In genomic region chr17:40086150-40087044, GRCh38 we compare ENCODE assay signal across 8 cellular contexts. TPM values are rescaled to one million over a fixed set of nuclear protein-coding genes. Genes with fewer than 3 reads are reported as not detected.
DNase-seq lines count a peak whose midpoint lies in the region; ATAC-seq, FAIRE-seq and TF ChIP-seq lines count a peak whose summit lies in the region.

No MANE protein-coding gene starts in this region.

- TF ChIP-seq RAD21 in GM12878 (IDR thresholded peaks at IDR 0.05; ENCODE audit: insufficient read depth, low read depth, low read length) = peak; percentile 78

- no peak overlapping the region for H3K9ac ChIP-seq in GM12878 (ENCODE audit: control insufficient read depth, insufficient read depth, low read length)

- H3K4me1 ChIP-seq in RWPE2 (ENCODE audit: insufficient read depth, poor library complexity, severe bottlenecking) (no peaks in the 10 kb centered on the region), GM12878 (ENCODE audit: control insufficient read depth, insufficient read depth, low read length) (no peaks in the 10 kb centered on the region)

- SMC1A ChIA-PET in GM12878 (lab: Charles Lee; ENCODE audit: uncharacterized antibody, unreplicated experiment) = interaction anchor here (0.7 to 1.6 kb wide), 13 partner anchors 12 to 214 kb away, joined by 3 to 17 read pairs (median 4); partner anchors contain the start of gene MED24

- POLR2A ChIA-PET in GM12878 (lab: Charles Lee) = interaction anchor here (0.5 to 1.1 kb wide), 3 partner anchors 12 to 1832 kb away, joined by 3 to 4 read pairs (median 3); no protein-coding TSS in a partner anchor

- no peaks in the 10 kb centered on the region for H3K79me2 ChIP-seq in GM12878 (ENCODE audit: control insufficient read depth, insufficient read depth, low read length)

- no TSS peak for BruUV-seq in GM12878 (replicated peaks; lab: Mats Ljungman, UMichigan)

- CTCF ChIA-PET in GM12878 (lab: Yijun Ruan, JAX) = interaction anchor here (0.6 to 4.6 kb wide), 42 partner anchors 8 to 252 kb away, joined by 3 to 75 read pairs (median 5); partner anchors contain the start of genes CSF3, MED24, NR1D1 and PSMD3

- ATAC-seq in RWPE2 (ENCODE audit: low read depth) (peak; percentile 51; the same call in 2 of the 3 replicates), GM12878 (peak; percentile 92), GM19467 (IDR thresholded peaks at IDR 0.05; ENCODE audit: unreplicated experiment) (no peak), GM18867 (IDR thresholded peaks at IDR 0.05; ENCODE audit: unreplicated experiment) (no peak)

- DNase-seq in AG09309 (ENCODE audit: low read depth) = no peak
- peak; percentile 76 for DNase-seq in GM19238 (ENCODE audit: insufficient read length, low spot score)
- DNase-seq in RWPE2 (ENCODE audit: low spot score) = no peak
- DNase-seq in GM12878 (ENCODE audit: low read depth, low spot score) = no peak
- peak; percentile 33 for DNase-seq in kidney tubule cell (ENCODE audit: low spot score)
- peak in 18 of 49 donors; percentile 6 to 64 (median 38) for DNase-seq in substantia nigra (lab: John Stamatoyannopoulos, UW)

- TF ChIP-seq CTCF in AG09309 (IDR thresholded peaks at IDR 0.05; ENCODE audit: control insufficient read depth, insufficient read depth, low read depth, low read length, missing control alignments) (peak; percentile 79), RWPE2 (IDR thresholded peaks at IDR 0.05; ENCODE audit: poor library complexity, severe bottlenecking) (peak; percentile 89), GM12878 (IDR thresholded peaks at IDR 0.05 in 2 of 3, conservative IDR thresholded peaks at IDR 0.05 in 1 of 3; ENCODE audit: control insufficient read depth in 2 of 3, extremely low read depth in 1 of 3, insufficient read depth in 1 of 3, low read depth in 3 of 3, low read length in 3 of 3) (peak; percentile 79 to 89 (median 80))

- 37% methylated on average over 17 of the region's 17 CpGs for WGBS in GM12878 (ENCODE audit: insufficient coverage, insufficient replicate concordance, low lambda C conversion rate, missing lambda C conversion rate)

- no peak for TF ChIP-seq EP300 in GM12878 (IDR thresholded peaks at IDR 0.05; ENCODE audit: borderline replicate concordance in 1 of 2, control insufficient read depth in 1 of 2, low read depth in 2 of 2, low read length in 2 of 2)

- no peak overlapping the region for H3K4me2 ChIP-seq in GM12878 (ENCODE audit: control insufficient read depth, insufficient read depth)

- H3K27me3 ChIP-seq in RWPE2 (ENCODE audit: insufficient read depth, poor library complexity, severe bottlenecking) = no peaks in the 10 kb centered on the region
- H3K27me3 ChIP-seq in GM12878 (replicated peaks in 1 of 2; ENCODE audit: control insufficient read depth in 2 of 2, insufficient read depth in 2 of 2, low read length in 1 of 2) = no peaks in the 10 kb centered on the region

- H3K4me3 ChIP-seq in AG09309 (ENCODE audit: control insufficient read depth, low read depth, low read length) (no peak overlapping the region), RWPE2 (ENCODE audit: severe bottlenecking) (no peak overlapping the region), GM12878 (no peak overlapping the region)

- RAD21 ChIA-PET in GM12878 (lab: Charles Lee; ENCODE audit: unreplicated experiment) = interaction anchor here (0.9 to 1.7 kb wide), 9 partner anchors 11 to 465 kb away, joined by 3 to 21 read pairs (median 5); partner anchors contain the start of gene THRA

- no peaks in the 10 kb centered on the region for H4K20me1 ChIP-seq in GM12878 (ENCODE audit: control insufficient read depth, insufficient read depth)

- H3K27ac ChIP-seq in RWPE2 (ENCODE audit: poor library complexity, severe bottlenecking) (no peak overlapping the region), GM12878 (ENCODE audit: control insufficient read depth, insufficient read depth) (no peak overlapping the region), substantia nigra (ENCODE audit: low read depth, low read length, poor library complexity, severe bottlenecking) (peak overlapping the region; percentile 31)

- H2AFZ ChIP-seq in GM12878 (ENCODE audit: control insufficient read depth, low read depth, low read length) = no peak overlapping the region

- intact Hi-C loops in GM12878 (cut with micrococcal nuclease; ENCODE audit: unreplicated experiment) = loop anchor here (1.0 kb wide), 1 partner anchor 73 kb away; no protein-coding TSS in a partner anchor

- H3K9me3 ChIP-seq in RWPE2 (ENCODE audit: severe bottlenecking) (no peaks in the 10 kb centered on the region), GM12878 (replicated peaks; ENCODE audit: control insufficient read depth, insufficient read depth, low read length) (no peaks in the 10 kb centered on the region)

- TF ChIP-seq POLR2A in GM12878 (IDR thresholded peaks at IDR 0.05; ENCODE audit: low read depth, low read length) = no peak

- FAIRE-seq in GM12878 (lab: Jason Lieb, UNC) = peak; percentile 59

- H3K36me3 ChIP-seq in RWPE2 (ENCODE audit: low read depth) (peaks cover 16% of the 10 kb centered on the region), GM12878 (ENCODE audit: control insufficient read depth in 2 of 2, insufficient read depth in 2 of 2, low read length in 1 of 2) (no peaks in the 10 kb centered on the region)

- in situ Hi-C loops in GM12878 (cut with MboI) = no loop called here

RNA-seq across cellular contexts. Expression of gene NR1D1, which starts 14.0 kb away (rescaled TPM):
- 5.0 TPM in 2 replicates for total RNA-seq in GM12878 (2013; cell fraction: nucleolus; rRNA removed)
- total RNA-seq in GM12878 (2014; rRNA removed) = 0.49 and 1.0 TPM in 2 replicates
- total RNA-seq in GM12878 (2014; rRNA removed; fragmentation: Illumina TruSeq; extraction: Trizol) = 0.31 and 0.37 TPM in 2 replicates
- 3.4 and 3.6 TPM in 2 replicates for total RNA-seq in GM12878 (2021)
- polyA plus RNA-seq in GM12878 (2011; ENCODE audit: low read depth) = 0.85 TPM
- 0.17 and 0.41 TPM in 2 replicates for polyA plus RNA-seq in GM12878 (2011; rRNA removed)
- polyA plus RNA-seq in GM12878 (2011; cell fraction: cytosol; rRNA removed) = 0.67 and 1.2 TPM in 2 replicates
- polyA plus RNA-seq in GM12878 (2011; cell fraction: nucleus; rRNA removed) = 5.1 and 5.9 TPM in 2 replicates
- 2.0 and 3.6 TPM in 2 replicates for polyA plus RNA-seq in GM12878 (2012)
- polyA plus RNA-seq in GM12878 (2014; fragmentation: Illumina TruSeq; extraction: Trizol) = 0.44 and 1.8 TPM in 2 replicates
- under 1 TPM; 0.10 to 0.33 TPM for polyA plus RNA-seq in GM12878 (2014; fragmentation: Nextera tagmentation; extraction: Ambion mirVana)
- 0.87 and 1.2 TPM in 2 replicates for polyA plus RNA-seq in GM12878 (2014; rRNA removed)
- 1 to 10 TPM; 1.8 to 2.6 TPM for polyA plus RNA-seq in GM12878 (2016; fragmentation: Nextera tagmentation; extraction: Ambion mirVana)
- polyA minus RNA-seq in GM12878 (2011; rRNA and poly(A)+ RNA removed) = 1.0 and 1.4 TPM in 2 replicates
- 2.1 TPM in 2 replicates for polyA minus RNA-seq in GM12878 (2011; cell fraction: cytosol; rRNA and poly(A)+ RNA removed)
- polyA minus RNA-seq in GM12878 (2011; cell fraction: nucleus; rRNA and poly(A)+ RNA removed) = 3.1 and 6.0 TPM in 2 replicates

RNA-seq across cellular contexts. Expression of gene THRA, which starts 23.6 kb away (rescaled TPM):
- 3.8 and 5.5 TPM in 2 replicates for total RNA-seq in GM12878 (2013; cell fraction: nucleolus; rRNA removed)
- 0.65 and 0.68 TPM in 2 replicates for total RNA-seq in GM12878 (2014; rRNA removed)
- 0.63 and 0.64 TPM in 2 replicates for total RNA-seq in GM12878 (2014; rRNA removed; fragmentation: Illumina TruSeq; extraction: Trizol)
- 1.5 and 2.0 TPM in 2 replicates for total RNA-seq in GM12878 (2021)
- polyA plus RNA-seq in GM12878 (2011; ENCODE audit: low read depth) = 1.2 TPM
- polyA plus RNA-seq in GM12878 (2011; rRNA removed) = 0.81 and 1.1 TPM in 2 replicates
- polyA plus RNA-seq in GM12878 (2011; cell fraction: cytosol; rRNA removed) = 1.5 TPM in 2 replicates
- 1.1 and 1.4 TPM in 2 replicates for polyA plus RNA-seq in GM12878 (2011; cell fraction: nucleus; rRNA removed)
- polyA plus RNA-seq in GM12878 (2012) = 1.9 and 2.2 TPM in 2 replicates
- 1.0 and 1.2 TPM in 2 replicates for polyA plus RNA-seq in GM12878 (2014; fragmentation: Illumina TruSeq; extraction: Trizol)
- polyA plus RNA-seq in GM12878 (2014; fragmentation: Nextera tagmentation; extraction: Ambion mirVana) = under 1 TPM; 0.03 to 0.07 TPM
- polyA plus RNA-seq in GM12878 (2014; rRNA removed) = 0.64 and 0.81 TPM in 2 replicates
- polyA plus RNA-seq in GM12878 (2016; fragmentation: Nextera tagmentation; extraction: Ambion mirVana) = under 1 TPM; 0.07 to 0.64 TPM
- 1.1 and 1.4 TPM in 2 replicates for polyA minus RNA-seq in GM12878 (2011; rRNA and poly(A)+ RNA removed)
- polyA minus RNA-seq in GM12878 (2011; cell fraction: cytosol; rRNA and poly(A)+ RNA removed) = 0.42 and 0.80 TPM in 2 replicates
- polyA minus RNA-seq in GM12878 (2011; cell fraction: nucleus; rRNA and poly(A)+ RNA removed) = 0.48 and 0.57 TPM in 2 replicates

RNA-seq across cellular contexts. Expression of gene MED24, which starts 32.2 kb away (rescaled TPM):
- total RNA-seq in GM12878 (2013; cell fraction: nucleolus; rRNA removed) = 191 and 225 TPM in 2 replicates
- total RNA-seq in GM12878 (2014; rRNA removed) (33.5 and 40.6 TPM in 2 replicates), GM12878 (2014; rRNA removed; fragmentation: Illumina TruSeq; extraction: Trizol) (32.8 and 35.3 TPM in 2 replicates), GM12878 (2021) (74.1 and 84.7 TPM in 2 replicates)
- polyA plus RNA-seq in GM12878 (2011; ENCODE audit: low read depth) = 47.6 TPM
- polyA plus RNA-seq in GM12878 (2011; rRNA removed) (31.1 and 74.8 TPM in 2 replicates), GM12878 (2014; fragmentation: Illumina TruSeq; extraction: Trizol) (77.0 and 85.1 TPM in 2 replicates), GM12878 (2014; fragmentation: Nextera tagmentation; extraction: Ambion mirVana) (10 to 100 TPM in 1 of 2 experiments, 1 to 10 TPM in 1; 5.4 to 10.3 TPM), GM12878 (2014; rRNA removed) (58.6 and 75.5 TPM in 2 replicates), GM12878 (2016; fragmentation: Nextera tagmentation; extraction: Ambion mirVana) (10 to 100 TPM; 89.9 to 97.4 TPM)
- polyA plus RNA-seq in GM12878 (2011; cell fraction: cytosol; rRNA removed) = 78.2 and 80.7 TPM in 2 replicates
- polyA plus RNA-seq in GM12878 (2011; cell fraction: nucleus; rRNA removed) = 270 and 289 TPM in 2 replicates
- polyA plus RNA-seq in GM12878 (2012) = 54.5 and 59.0 TPM in 2 replicates
- polyA minus RNA-seq in GM12878 (2011; rRNA and poly(A)+ RNA removed) = 93.6 and 96.4 TPM in 2 replicates
- polyA minus RNA-seq in GM12878 (2011; cell fraction: cytosol; rRNA and poly(A)+ RNA removed) = 54.1 and 61.4 TPM in 2 replicates
- polyA minus RNA-seq in GM12878 (2011; cell fraction: nucleus; rRNA and poly(A)+ RNA removed) = 104 and 143 TPM in 2 replicates

RNA-seq across cellular contexts. Expression of gene MSL1, which starts 35.4 kb away (rescaled TPM):
- 146 and 147 TPM in 2 replicates for total RNA-seq in GM12878 (2013; cell fraction: nucleolus; rRNA removed)
- total RNA-seq in GM12878 (2014; rRNA removed) (56.3 and 57.6 TPM in 2 replicates), GM12878 (2014; rRNA removed; fragmentation: Illumina TruSeq; extraction: Trizol) (56.4 and 56.5 TPM in 2 replicates), GM12878 (2021) (47.8 and 50.6 TPM in 2 replicates)
- polyA plus RNA-seq in GM12878 (2011; ENCODE audit: low read depth) = 38.1 TPM
- polyA plus RNA-seq in GM12878 (2011; rRNA removed) (80.9 and 101 TPM in 2 replicates), GM12878 (2014; fragmentation: Illumina TruSeq; extraction: Trizol) (95.2 and 110 TPM in 2 replicates), GM12878 (2014; fragmentation: Nextera tagmentation; extraction: Ambion mirVana) (10 to 100 TPM; 11.1 to 18.0 TPM), GM12878 (2014; rRNA removed) (52.0 and 53.1 TPM in 2 replicates), GM12878 (2016; fragmentation: Nextera tagmentation; extraction: Ambion mirVana) (1 to 10 TPM; 6.1 to 9.5 TPM)
- 34.6 and 35.7 TPM in 2 replicates for polyA plus RNA-seq in GM12878 (2011; cell fraction: cytosol; rRNA removed)
- polyA plus RNA-seq in GM12878 (2011; cell fraction: nucleus; rRNA removed) = 220 and 227 TPM in 2 replicates
- 45.9 and 51.6 TPM in 2 replicates for polyA plus RNA-seq in GM12878 (2012)
- polyA minus RNA-seq in GM12878 (2011; rRNA and poly(A)+ RNA removed) = 33.0 and 40.5 TPM in 2 replicates
- polyA minus RNA-seq in GM12878 (2011; cell fraction: cytosol; rRNA and poly(A)+ RNA removed) = 16.6 and 20.3 TPM in 2 replicates
- polyA minus RNA-seq in GM12878 (2011; cell fraction: nucleus; rRNA and poly(A)+ RNA removed) = 30.2 and 34.7 TPM in 2 replicates

RNA-seq across cellular contexts. Expression of gene CASC3, which starts 53.9 kb away (rescaled TPM):
- total RNA-seq in GM12878 (2013; cell fraction: nucleolus; rRNA removed) = 135 and 156 TPM in 2 replicates
- 31.8 and 37.6 TPM in 2 replicates for total RNA-seq in GM12878 (2014; rRNA removed)
- 31.9 and 33.7 TPM in 2 replicates for total RNA-seq in GM12878 (2014; rRNA removed; fragmentation: Illumina TruSeq; extraction: Trizol)
- total RNA-seq in GM12878 (2021) = 42.9 and 49.0 TPM in 2 replicates
- polyA plus RNA-seq in GM12878 (2011; ENCODE audit: low read depth) = 30.2 TPM
- polyA plus RNA-seq in GM12878 (2011; rRNA removed) = 40.3 and 60.0 TPM in 2 replicates
- 39.7 and 54.1 TPM in 2 replicates for polyA plus RNA-seq in GM12878 (2011; cell fraction: cytosol; rRNA removed)
- 126 and 159 TPM in 2 replicates for polyA plus RNA-seq in GM12878 (2011; cell fraction: nucleus; rRNA removed)
- polyA plus RNA-seq in GM12878 (2012) = 40.4 and 44.5 TPM in 2 replicates
- polyA plus RNA-seq in GM12878 (2014; fragmentation: Illumina TruSeq; extraction: Trizol) = 52.4 and 59.7 TPM in 2 replicates
- polyA plus RNA-seq in GM12878 (2014; fragmentation: Nextera tagmentation; extraction: Ambion mirVana) = 10 to 100 TPM; 12.7 to 16.4 TPM
- 30.2 and 34.3 TPM in 2 replicates for polyA plus RNA-seq in GM12878 (2014; rRNA removed)
- 10 to 100 TPM; 52.6 to 53.4 TPM for polyA plus RNA-seq in GM12878 (2016; fragmentation: Nextera tagmentation; extraction: Ambion mirVana)
- polyA minus RNA-seq in GM12878 (2011; rRNA and poly(A)+ RNA removed) = 40.6 and 41.8 TPM in 2 replicates
- polyA minus RNA-seq in GM12878 (2011; cell fraction: cytosol; rRNA and poly(A)+ RNA removed) = 9.0 and 22.5 TPM in 2 replicates
- polyA minus RNA-seq in GM12878 (2011; cell fraction: nucleus; rRNA and poly(A)+ RNA removed) = 33.4 and 39.4 TPM in 2 replicates

Comparison
In these comparisons a context has a peak if more than half of its experiments do, and no peak if none do; other contexts are left out.
1. DNase-seq: peak in GM19238 (single experiment) and kidney tubule cell (single experiment); none in AG09309 (single experiment), RWPE2 (single experiment) and GM12878 (single experiment).
2. ATAC-seq: peak in RWPE2 (single experiment) and GM12878 (single experiment); none in GM19467 (single experiment) and GM18867 (single experiment).
3. Peak in every context shown above with its lines, with median percentiles within 50 percentile points of each other: CTCF ChIP-seq.